9 cellular contexts compared by ENCODE assay signal in genomic region chr1:103561612-103562395, GRCh38. TPM values are rescaled to one million over a fixed set of nuclear protein-coding genes. Genes with fewer than 3 reads are reported as not detected.
DNase-seq lines count a peak whose midpoint lies in the region; ATAC-seq and TF ChIP-seq lines count a peak whose summit lies in the region.
"Had no signal": no experiment of that assay in that cellular context is flagged by ENCODE, and none has a peak within 500 bp of the region (broad histone marks: within the 10 kb centered on the region; RNA-seq: fewer than 3 reads in every experiment).

No MANE protein-coding gene starts in this region.

- no peaks in the 10 kb centered on the region for H3K27me3 Mint-ChIP-seq in MCF 10A (ENCODE audit: insufficient read depth, unreplicated experiment)
- no peaks in the 10 kb centered on the region for H3K27me3 Mint-ChIP-seq in activated CD4-positive, alpha-beta memory T cell treated with anti-CD3 and anti-CD28 coated beads, Interleukin-2, amount 10 ng/mL, durations not matched to agents 7 days and 5 days

- H3K79me2 ChIP-seq in mammary epithelial cell (ENCODE audit: insufficient read depth, low read length): no peaks in the 10 kb centered on the region

- BruUV-seq in MCF 10A (replicated peaks; lab: Mats Ljungman, UMichigan) (no TSS peak), mammary epithelial cell (replicated peaks; lab: Mats Ljungman, UMichigan) (no TSS peak)

- intact Hi-C loops in MCF 10A (cut with micrococcal nuclease) (no loop called here), mammary epithelial cell (cut with micrococcal nuclease) (no loop called here), vagina (cut with DNase I) (no loop called here), left colon (cut with DNase I, micrococcal nuclease) (no loop called here)

- no peak overlapping the region for H3K4me2 ChIP-seq in mammary epithelial cell (ENCODE audit: insufficient read depth, low read depth, low read length)

- POLR2A ChIA-PET in MCF 10A (lab: Yijun Ruan, JAX): no interaction called here
- POLR2A ChIA-PET in activated CD4-positive, alpha-beta memory T cell treated with anti-CD3 and anti-CD28 coated beads, Interleukin-2, amount 10 ng/mL, durations not matched to agents 7 days and 5 days (lab: Charles Lee): no interaction called here

- DNase-seq in MCF 10A (ENCODE audit: unreplicated experiment) (peak; percentile 18), mammary epithelial cell (no peak), foreskin melanocyte (peak; percentile 10), vagina (ENCODE audit: extremely low spot score in 2 of 2) (no peak), NCI-H2029 treated with DMSO at 0.1 percent for 48 hours (lab: John Stamatoyannopoulos, UW) (no peak), left colon (no peak)
- DNase-seq in activated CD4-positive, alpha-beta memory T cell treated with anti-CD3 and anti-CD28 coated beads, Interleukin-2, amount 10 ng/mL, durations not matched to agents 7 days and 5 days: no peak

- TF ChIP-seq CTCF in MCF 10A (IDR thresholded peaks at IDR 0.05; ENCODE audit: unreplicated experiment): no peak
- TF ChIP-seq CTCF in mammary epithelial cell (conservative IDR thresholded peaks at IDR 0.05 in 1 of 2, IDR thresholded peaks at IDR 0.05 in 1 of 2; ENCODE audit: extremely low read depth in 1 of 2, insufficient read depth in 1 of 2, low read depth in 1 of 2, low read length in 2 of 2): no peak
- TF ChIP-seq CTCF in vagina (IDR thresholded peaks at IDR 0.05): no peak

- H3K4me3 ChIP-seq in mammary epithelial cell (replicated peaks in 1 of 3; ENCODE audit: insufficient read depth in 1 of 3, low read depth in 2 of 3, low read length in 3 of 3): no peak overlapping the region
- H3K4me3 ChIP-seq in vagina: no peak overlapping the region

- no peaks in the 10 kb centered on the region for H3K27me3 ChIP-seq in mammary epithelial cell (ENCODE audit: insufficient read depth, low read length)
- H3K27me3 ChIP-seq in vagina: no peaks in the 10 kb centered on the region

- no peaks in the 10 kb centered on the region for H4K20me1 ChIP-seq in mammary epithelial cell (ENCODE audit: insufficient read depth, low read length)

- CTCF ChIA-PET in MCF 10A (lab: Yijun Ruan, JAX) (no interaction called here), mammary epithelial cell (lab: Charles Lee; ENCODE audit: low non-redundant PET) (no interaction called here)
- CTCF ChIA-PET in activated CD4-positive, alpha-beta memory T cell treated with anti-CD3 and anti-CD28 coated beads, Interleukin-2, amount 10 ng/mL, durations not matched to agents 7 days and 5 days (lab: Charles Lee): no interaction called here

- peak; percentile 84 for ATAC-seq in HG03460 (IDR thresholded peaks at IDR 0.05; ENCODE audit: unreplicated experiment)
- no peak for ATAC-seq in left colon

- WGBS in mammary epithelial cell (ENCODE audit: low coverage, missing lambda C conversion rate): 84% methylated on average over 2 of the region's 2 CpGs

- in situ Hi-C loops in mammary epithelial cell (cut with MboI; ENCODE audit: low sequenced_read_pairs in 2 of 2): no loop called here

- H3K27ac ChIP-seq in mammary epithelial cell (ENCODE audit: insufficient read depth, low read depth, low read length): no peak overlapping the region
- H3K27ac ChIP-seq in vagina: peak overlapping the region; percentile 57

- H3K4me3 Mint-ChIP-seq in MCF 10A (ENCODE audit: unreplicated experiment): peak overlapping the region; percentile 51
- H3K4me3 Mint-ChIP-seq in activated CD4-positive, alpha-beta memory T cell treated with anti-CD3 and anti-CD28 coated beads, Interleukin-2, amount 10 ng/mL, durations not matched to agents 7 days and 5 days: no peak overlapping the region

- H3K9ac ChIP-seq in mammary epithelial cell (ENCODE audit: insufficient read depth, low read length): no peak overlapping the region

- H3K4me1 Mint-ChIP-seq in MCF 10A (ENCODE audit: insufficient read depth, unreplicated experiment): peaks cover 16% of the 10 kb centered on the region
- peaks cover 2% of the 10 kb centered on the region for H3K4me1 Mint-ChIP-seq in activated CD4-positive, alpha-beta memory T cell treated with anti-CD3 and anti-CD28 coated beads, Interleukin-2, amount 10 ng/mL, durations not matched to agents 7 days and 5 days

- no peak overlapping the region for H2AFZ ChIP-seq in mammary epithelial cell (ENCODE audit: low read depth, low read length)

- H3K4me1 ChIP-seq in mammary epithelial cell (ENCODE audit: insufficient read depth, low read length) (no peaks in the 10 kb centered on the region), vagina (no peaks in the 10 kb centered on the region)

- H3K27ac Mint-ChIP-seq in MCF 10A (ENCODE audit: low read depth, unreplicated experiment): peak overlapping the region; percentile 94
- no peak overlapping the region for H3K27ac Mint-ChIP-seq in activated CD4-positive, alpha-beta memory T cell treated with anti-CD3 and anti-CD28 coated beads, Interleukin-2, amount 10 ng/mL, durations not matched to agents 7 days and 5 days

- TF ChIP-seq POLR2A in vagina (IDR thresholded peaks at IDR 0.05): no peak

- H3K36me3 ChIP-seq in mammary epithelial cell (ENCODE audit: insufficient read depth, low read length) (no peaks in the 10 kb centered on the region), vagina (peaks cover 0 to 3% of the 10 kb centered on the region in 2 donors)

- H3K9me3 Mint-ChIP-seq in MCF 10A (ENCODE audit: unreplicated experiment): no peaks in the 10 kb centered on the region
- H3K9me3 Mint-ChIP-seq in activated CD4-positive, alpha-beta memory T cell treated with anti-CD3 and anti-CD28 coated beads, Interleukin-2, amount 10 ng/mL, durations not matched to agents 7 days and 5 days: no peaks in the 10 kb centered on the region

- no peaks in the 10 kb centered on the region for H3K9me3 ChIP-seq in mammary epithelial cell (replicated peaks; ENCODE audit: insufficient read depth, low read length)
- H3K9me3 ChIP-seq in vagina: no peaks in the 10 kb centered on the region

- dilution Hi-C loops in mammary epithelial cell (cut with HindIII; ENCODE audit: low sequenced_read_pairs): no loop called here

- H3K36me3 Mint-ChIP-seq in MCF 10A (ENCODE audit: insufficient read depth, unreplicated experiment): peaks cover 6% of the 10 kb centered on the region
- peaks cover 6% of the 10 kb centered on the region for H3K36me3 Mint-ChIP-seq in activated CD4-positive, alpha-beta memory T cell treated with anti-CD3 and anti-CD28 coated beads, Interleukin-2, amount 10 ng/mL, durations not matched to agents 7 days and 5 days (ENCODE audit: low read depth)

RNA-seq across cellular contexts. Expression of gene AMY2B, which starts 9.6 kb away (rescaled TPM):
- total RNA-seq in MCF 10A (2022): 10.8 and 14.5 TPM in 2 replicates
- 1 to 10 TPM; 4.4 to 7.3 TPM for total RNA-seq in mammary epithelial cell
- polyA plus RNA-seq in mammary epithelial cell: 0.94 TPM
- polyA minus RNA-seq in mammary epithelial cell: 12.2 TPM
- 25.0 TPM for total RNA-seq in vagina
- total RNA-seq in activated CD4-positive, alpha-beta memory T cell treated with anti-CD3 and anti-CD28 coated beads, Interleukin-2, amount 10 ng/mL, durations not matched to agents 7 days and 5 days: 1 to 10 TPM; 6.7 to 8.6 TPM
- total RNA-seq in left colon: 10 to 100 TPM in 1 of 2 donors, 1 to 10 TPM in 1; 8.7 to 10.7 TPM

RNA-seq across cellular contexts. Expression of gene RNPC3, which starts 36.3 kb away (rescaled TPM):
- total RNA-seq in MCF 10A (2022) (18.7 and 22.2 TPM in 2 replicates), mammary epithelial cell (10 to 100 TPM; 13.9 to 20.5 TPM), vagina (21.6 TPM), left colon (10 to 100 TPM; 20.5 to 22.7 TPM)
- 9.7 TPM for polyA plus RNA-seq in mammary epithelial cell
- 0.72 TPM for polyA minus RNA-seq in mammary epithelial cell
- 10 to 100 TPM; 22.3 to 22.5 TPM for total RNA-seq in activated CD4-positive, alpha-beta memory T cell treated with anti-CD3 and anti-CD28 coated beads, Interleukin-2, amount 10 ng/mL, durations not matched to agents 7 days and 5 days

RNA-seq across cellular contexts. Expression of gene AMY2A, which starts 55.4 kb away (rescaled TPM):
- total RNA-seq in MCF 10A (2022) (not detected in 2 replicates), mammary epithelial cell (not detected), vagina (not detected), left colon (1 to 10 TPM in 1 of 2 donors, not detected in 1; 2.5 TPM)
- polyA plus RNA-seq in mammary epithelial cell: not detected
- not detected for polyA minus RNA-seq in mammary epithelial cell
- total RNA-seq in activated CD4-positive, alpha-beta memory T cell treated with anti-CD3 and anti-CD28 coated beads, Interleukin-2, amount 10 ng/mL, durations not matched to agents 7 days and 5 days: not detected
- polyA plus RNA-seq: AG04450 had no signal

Comparison
In these comparisons a context has a peak if more than half of its experiments do, and no peak if none do; other contexts are left out.
1. DNase-seq: peak in MCF 10A (single experiment) and foreskin melanocyte (single experiment); none in mammary epithelial cell (single experiment), vagina (0 of 2), NCI-H2029 treated with DMSO at 0.1 percent for 48 hours (single experiment), activated CD4-positive, alpha-beta memory T cell treated with anti-CD3 and anti-CD28 coated beads, Interleukin-2, amount 10 ng/mL, durations not matched to agents 7 days and 5 days (single experiment) and left colon (0 of 2).